In the genomic region with DNA sequence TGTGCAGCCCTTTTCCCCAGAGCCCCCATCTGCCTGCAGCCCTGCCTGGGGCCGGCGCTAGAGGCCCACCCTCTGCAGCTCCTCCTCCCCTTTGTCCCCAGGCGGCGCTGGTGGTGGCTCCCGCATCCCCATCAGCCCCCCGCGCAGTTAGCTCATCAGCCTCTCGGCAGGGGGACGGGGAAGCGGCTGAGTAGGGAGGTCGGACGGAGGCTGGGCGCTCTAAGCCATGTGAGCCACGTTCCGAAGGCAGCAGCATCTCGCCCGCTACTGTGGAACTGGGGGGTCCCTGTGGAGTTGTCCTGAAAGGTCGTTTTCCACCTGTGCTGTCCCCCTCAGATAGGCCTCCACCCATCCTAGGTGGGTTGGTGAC, we compare ENCODE assay signal across 3 cellular contexts.
TF ChIP-seq lines count a peak whose summit lies in the region.

No MANE protein-coding gene starts in this region.

TF ChIP-seq in SK-N-SH, 30 proteins besides CTCF, POLR2A, EP300 and RAD21 (continues in another document):
- TF ChIP-seq RXRA (IDR thresholded peaks at IDR 0.05; ENCODE audit: borderline replicate concordance, low read depth), result no peak
- TF ChIP-seq CHD2 (IDR thresholded peaks at IDR 0.05; ENCODE audit: low read length, partially characterized antibody), result no peak
- no peak for TF ChIP-seq MEF2A (IDR thresholded peaks at IDR 0.05; ENCODE audit: borderline replicate concordance, low read depth)
- no peak for TF ChIP-seq NRF1 (IDR thresholded peaks at IDR 0.05; ENCODE audit: low read depth, low read length)
- TF ChIP-seq SMC3 (IDR thresholded peaks at IDR 0.05; ENCODE audit: low read depth, low read length), result no peak
- no peak for TF ChIP-seq YY1 (IDR thresholded peaks at IDR 0.05; ENCODE audit: low read depth)
- no peak for TF ChIP-seq GABPA (IDR thresholded peaks at IDR 0.05; ENCODE audit: low read depth)
- no peak for TF ChIP-seq ELF1 (IDR thresholded peaks at IDR 0.05)
- TF ChIP-seq FOSL2 (IDR thresholded peaks at IDR 0.05; ENCODE audit: borderline replicate concordance, low read depth), result no peak
- TF ChIP-seq TEAD4 (IDR thresholded peaks at IDR 0.05; ENCODE audit: borderline replicate concordance, insufficient read depth), result no peak
- TF ChIP-seq, protein P1, sequence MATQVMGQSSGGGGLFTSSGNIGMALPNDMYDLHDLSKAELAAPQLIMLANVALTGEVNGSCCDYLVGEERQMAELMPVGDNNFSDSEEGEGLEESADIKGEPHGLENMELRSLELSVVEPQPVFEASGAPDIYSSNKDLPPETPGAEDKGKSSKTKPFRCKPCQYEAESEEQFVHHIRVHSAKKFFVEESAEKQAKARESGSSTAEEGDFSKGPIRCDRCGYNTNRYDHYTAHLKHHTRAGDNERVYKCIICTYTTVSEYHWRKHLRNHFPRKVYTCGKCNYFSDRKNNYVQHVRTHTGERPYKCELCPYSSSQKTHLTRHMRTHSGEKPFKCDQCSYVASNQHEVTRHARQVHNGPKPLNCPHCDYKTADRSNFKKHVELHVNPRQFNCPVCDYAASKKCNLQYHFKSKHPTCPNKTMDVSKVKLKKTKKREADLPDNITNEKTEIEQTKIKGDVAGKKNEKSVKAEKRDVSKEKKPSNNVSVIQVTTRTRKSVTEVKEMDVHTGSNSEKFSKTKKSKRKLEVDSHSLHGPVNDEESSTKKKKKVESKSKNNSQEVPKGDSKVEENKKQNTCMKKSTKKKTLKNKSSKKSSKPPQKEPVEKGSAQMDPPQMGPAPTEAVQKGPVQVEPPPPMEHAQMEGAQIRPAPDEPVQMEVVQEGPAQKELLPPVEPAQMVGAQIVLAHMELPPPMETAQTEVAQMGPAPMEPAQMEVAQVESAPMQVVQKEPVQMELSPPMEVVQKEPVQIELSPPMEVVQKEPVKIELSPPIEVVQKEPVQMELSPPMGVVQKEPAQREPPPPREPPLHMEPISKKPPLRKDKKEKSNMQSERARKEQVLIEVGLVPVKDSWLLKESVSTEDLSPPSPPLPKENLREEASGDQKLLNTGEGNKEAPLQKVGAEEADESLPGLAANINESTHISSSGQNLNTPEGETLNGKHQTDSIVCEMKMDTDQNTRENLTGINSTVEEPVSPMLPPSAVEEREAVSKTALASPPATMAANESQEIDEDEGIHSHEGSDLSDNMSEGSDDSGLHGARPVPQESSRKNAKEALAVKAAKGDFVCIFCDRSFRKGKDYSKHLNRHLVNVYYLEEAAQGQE (IDR thresholded peaks at IDR 0.05; ENCODE audit: low read depth, low read length), result no peak
- no peak for TF ChIP-seq POLR2AphosphoS5 (IDR thresholded peaks at IDR 0.05; ENCODE audit: low read depth, low read length)
- TF ChIP-seq, protein P2, sequence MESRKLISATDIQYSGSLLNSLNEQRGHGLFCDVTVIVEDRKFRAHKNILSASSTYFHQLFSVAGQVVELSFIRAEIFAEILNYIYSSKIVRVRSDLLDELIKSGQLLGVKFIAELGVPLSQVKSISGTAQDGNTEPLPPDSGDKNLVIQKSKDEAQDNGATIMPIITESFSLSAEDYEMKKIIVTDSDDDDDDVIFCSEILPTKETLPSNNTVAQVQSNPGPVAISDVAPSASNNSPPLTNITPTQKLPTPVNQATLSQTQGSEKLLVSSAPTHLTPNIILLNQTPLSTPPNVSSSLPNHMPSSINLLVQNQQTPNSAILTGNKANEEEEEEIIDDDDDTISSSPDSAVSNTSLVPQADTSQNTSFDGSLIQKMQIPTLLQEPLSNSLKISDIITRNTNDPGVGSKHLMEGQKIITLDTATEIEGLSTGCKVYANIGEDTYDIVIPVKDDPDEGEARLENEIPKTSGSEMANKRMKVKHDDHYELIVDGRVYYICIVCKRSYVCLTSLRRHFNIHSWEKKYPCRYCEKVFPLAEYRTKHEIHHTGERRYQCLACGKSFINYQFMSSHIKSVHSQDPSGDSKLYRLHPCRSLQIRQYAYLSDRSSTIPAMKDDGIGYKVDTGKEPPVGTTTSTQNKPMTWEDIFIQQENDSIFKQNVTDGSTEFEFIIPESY (IDR thresholded peaks at IDR 0.05; ENCODE audit: borderline replicate concordance, low read depth), result no peak
- TF ChIP-seq, protein P3, sequence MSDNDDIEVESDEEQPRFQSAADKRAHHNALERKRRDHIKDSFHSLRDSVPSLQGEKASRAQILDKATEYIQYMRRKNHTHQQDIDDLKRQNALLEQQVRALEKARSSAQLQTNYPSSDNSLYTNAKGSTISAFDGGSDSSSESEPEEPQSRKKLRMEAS (IDR thresholded peaks at IDR 0.05; ENCODE audit: low read depth), result no peak

TF ChIP-seq in SK-N-SH treated with all-trans-retinoic acid at 6 μM for 48 hours, 23 proteins besides CTCF, POLR2A, EP300 and RAD21:
- no peak for TF ChIP-seq ZFP30 (CRISPR knock-in tag; IDR thresholded peaks at IDR 0.05)
- no peak for TF ChIP-seq ESRRG (CRISPR knock-in tag; IDR thresholded peaks at IDR 0.05)
- TF ChIP-seq ZC3H10 (CRISPR knock-in tag; IDR thresholded peaks at IDR 0.05), result no peak
- no peak for TF ChIP-seq BACH2 (CRISPR knock-in tag; IDR thresholded peaks at IDR 0.05; ENCODE audit: borderline replicate concordance)
- TF ChIP-seq, protein P4, sequence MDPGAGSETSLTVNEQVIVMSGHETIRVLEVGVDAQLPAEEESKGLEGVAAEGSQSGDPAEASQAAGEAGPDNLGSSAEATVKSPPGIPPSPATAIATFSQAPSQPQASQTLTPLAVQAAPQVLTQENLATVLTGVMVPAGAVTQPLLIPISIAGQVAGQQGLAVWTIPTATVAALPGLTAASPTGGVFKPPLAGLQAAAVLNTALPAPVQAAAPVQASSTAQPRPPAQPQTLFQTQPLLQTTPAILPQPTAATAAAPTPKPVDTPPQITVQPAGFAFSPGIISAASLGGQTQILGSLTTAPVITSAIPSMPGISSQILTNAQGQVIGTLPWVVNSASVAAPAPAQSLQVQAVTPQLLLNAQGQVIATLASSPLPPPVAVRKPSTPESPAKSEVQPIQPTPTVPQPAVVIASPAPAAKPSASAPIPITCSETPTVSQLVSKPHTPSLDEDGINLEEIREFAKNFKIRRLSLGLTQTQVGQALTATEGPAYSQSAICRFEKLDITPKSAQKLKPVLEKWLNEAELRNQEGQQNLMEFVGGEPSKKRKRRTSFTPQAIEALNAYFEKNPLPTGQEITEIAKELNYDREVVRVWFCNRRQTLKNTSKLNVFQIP (CRISPR knock-in tag; IDR thresholded peaks at IDR 0.05; ENCODE audit: borderline replicate concordance, low read depth), result no peak
- TF ChIP-seq, protein P5, sequence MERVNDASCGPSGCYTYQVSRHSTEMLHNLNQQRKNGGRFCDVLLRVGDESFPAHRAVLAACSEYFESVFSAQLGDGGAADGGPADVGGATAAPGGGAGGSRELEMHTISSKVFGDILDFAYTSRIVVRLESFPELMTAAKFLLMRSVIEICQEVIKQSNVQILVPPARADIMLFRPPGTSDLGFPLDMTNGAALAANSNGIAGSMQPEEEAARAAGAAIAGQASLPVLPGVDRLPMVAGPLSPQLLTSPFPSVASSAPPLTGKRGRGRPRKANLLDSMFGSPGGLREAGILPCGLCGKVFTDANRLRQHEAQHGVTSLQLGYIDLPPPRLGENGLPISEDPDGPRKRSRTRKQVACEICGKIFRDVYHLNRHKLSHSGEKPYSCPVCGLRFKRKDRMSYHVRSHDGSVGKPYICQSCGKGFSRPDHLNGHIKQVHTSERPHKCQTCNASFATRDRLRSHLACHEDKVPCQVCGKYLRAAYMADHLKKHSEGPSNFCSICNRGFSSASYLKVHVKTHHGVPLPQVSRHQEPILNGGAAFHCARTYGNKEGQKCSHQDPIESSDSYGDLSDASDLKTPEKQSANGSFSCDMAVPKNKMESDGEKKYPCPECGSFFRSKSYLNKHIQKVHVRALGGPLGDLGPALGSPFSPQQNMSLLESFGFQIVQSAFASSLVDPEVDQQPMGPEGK (CRISPR knock-in tag; IDR thresholded peaks at IDR 0.05; ENCODE audit: borderline replicate concordance), result no peak
- no peak for TF ChIP-seq RARB (CRISPR knock-in tag; IDR thresholded peaks at IDR 0.05)
- no peak for TF ChIP-seq GLIS3 (CRISPR knock-in tag; IDR thresholded peaks at IDR 0.05)
- no peak for TF ChIP-seq TCF4 (CRISPR knock-in tag; IDR thresholded peaks at IDR 0.05; ENCODE audit: borderline replicate concordance)
- TF ChIP-seq CSDC2 (CRISPR knock-in tag; IDR thresholded peaks at IDR 0.05), result no peak
TF ChIP-seq in SK-N-SH treated with all-trans-retinoic acid at 6 μM for 48 hours: peak in this region for 0.

TF ChIP-seq in GM23338, 12 proteins besides CTCF, POLR2A, EP300 and RAD21:
- no peak for TF ChIP-seq ZNF331 (CRISPR knock-in tag; IDR thresholded peaks at IDR 0.05; ENCODE audit: low read depth)
- TF ChIP-seq POLR2AphosphoS5 (IDR thresholded peaks at IDR 0.05; ENCODE audit: low read depth), result 0 out of 2 replicates have a peak, but pooled peaks have one; percentile 15
